Comparison of ENCODE assay signal across 4 cellular contexts in the genomic region with DNA sequence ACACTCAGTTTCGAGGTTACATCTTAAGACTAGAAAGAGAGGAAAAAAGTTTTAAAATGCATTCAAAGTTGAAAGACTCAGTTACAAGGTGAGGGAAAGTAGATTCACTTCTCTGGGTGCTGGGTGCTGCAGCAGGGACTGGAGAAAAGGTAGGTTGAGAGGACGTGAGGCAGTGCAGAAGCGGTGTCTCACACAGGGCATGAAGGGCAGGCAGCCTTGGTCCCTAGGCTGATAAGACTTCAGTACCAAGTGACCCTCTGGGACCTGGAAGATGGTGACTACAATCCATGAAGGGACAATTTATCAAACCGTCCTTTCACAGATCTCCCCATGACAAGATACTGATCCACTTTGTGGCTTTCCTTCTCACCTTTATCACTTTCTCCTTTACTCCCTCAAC. TPM values are rescaled to one million over a fixed set of nuclear protein-coding genes. Genes with fewer than 3 reads are reported as not detected.
"Had no signal": no experiment of that assay in that cellular context is flagged by ENCODE, and none has a peak within 500 bp of the region (broad histone marks: within the 10 kb centered on the region; RNA-seq: fewer than 3 reads in every experiment).

No MANE protein-coding gene starts in this region.

- ATAC-seq: GM12878 had no signal

- H3K4me3 ChIP-seq: GM12878 had no signal

- DNase-seq: GDM1, GF-D8 had no signal

RNA-seq across cellular contexts. Expression of a gene that starts 47.3 kb away (rescaled TPM):
- total RNA-seq: G401, GM12878 had no signal
- polyA plus RNA-seq: GM12878 had no signal
